10 cellular contexts compared by ENCODE assay signal in the genomic region with DNA sequence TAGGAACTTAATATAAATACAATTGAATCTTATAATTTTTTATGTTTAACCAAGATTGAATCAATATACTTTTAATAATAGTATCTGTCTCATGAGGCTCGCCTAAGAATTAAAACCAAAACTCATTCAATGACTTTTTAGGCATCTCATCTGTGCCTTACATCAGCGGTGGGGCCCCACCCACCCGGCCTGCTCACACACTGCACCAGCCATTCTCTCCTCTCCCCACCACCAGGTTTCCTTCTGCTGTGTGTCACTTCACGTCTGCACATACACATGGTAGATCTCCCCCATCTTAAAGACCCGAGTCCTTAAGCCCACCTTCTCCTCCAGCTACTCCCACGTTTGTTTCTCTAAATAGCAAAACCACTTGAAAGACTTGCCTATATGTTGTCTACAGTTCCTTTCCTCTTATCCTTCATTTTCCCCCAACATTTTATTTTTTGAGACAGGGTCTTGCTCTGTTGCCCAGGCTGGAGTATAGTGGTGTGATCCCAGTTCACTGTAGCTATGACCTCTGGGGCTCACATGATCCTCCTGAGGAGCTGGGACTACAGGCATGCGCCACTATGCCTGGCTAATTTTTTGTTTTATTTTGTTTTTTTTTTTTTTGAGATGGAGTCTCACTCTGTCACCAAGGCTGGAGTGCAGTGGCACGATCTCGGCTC.
DNase-seq lines count a peak whose midpoint lies in the region; ATAC-seq, FAIRE-seq and TF ChIP-seq lines count a peak whose summit lies in the region.
"Had no signal": no experiment of that assay in that cellular context is flagged by ENCODE, and none has a peak within 500 bp of the region (broad histone marks: within the 10 kb centered on the region; RNA-seq: fewer than 3 reads in every experiment).

No MANE protein-coding gene starts in this region.

- H3K4me1 ChIP-seq in HepG2 (ENCODE audit: insufficient read depth, low read length), result peaks cover 20% of the 10 kb centered on the region
- peaks cover 3 to 5% of the 10 kb centered on the region in 2 donors for H3K4me1 ChIP-seq in aorta (ENCODE audit: control insufficient read depth in 1 of 2, insufficient read depth in 2 of 2, low read length in 2 of 2)

- no peak for FAIRE-seq in HepG2 (lab: Jason Lieb, UNC)

- H3K9ac ChIP-seq in HepG2 (ENCODE audit: insufficient read depth, low read depth, low read length), result no peak overlapping the region

- H2AFZ ChIP-seq in HepG2 (ENCODE audit: low read length), result no peak overlapping the region

- POLR2A ChIA-PET in HepG2 (lab: Yijun Ruan, JAX), result no interaction called here

- intact Hi-C loops in HepG2 (cut with micrococcal nuclease; ENCODE audit: unreplicated experiment), result no loop called here
- intact Hi-C loops in aorta (cut with DNase I), result no loop called here

- BruUV-seq in HepG2 (replicated peaks; lab: Mats Ljungman, UMichigan), result no TSS peak

- ATAC-seq in HepG2 (no peak), aorta (ENCODE audit: low FRiP score) (no peak)

- H3K79me2 ChIP-seq in HepG2 (ENCODE audit: insufficient read depth, low read length), result peaks cover 23% of the 10 kb centered on the region

- CTCF ChIA-PET in HepG2 (lab: Yijun Ruan, JAX; ENCODE audit: low intra/inter-chr PET ratio, low total read pairs), result no interaction called here

- H3K4me2 ChIP-seq in HepG2 (ENCODE audit: low read depth, low read length), result no peak overlapping the region

- DNase-seq in NAMALWA (ENCODE audit: low spot score) (peak; percentile 68), activated T-cell treated with anti-CD3 and anti-CD28 coated beads for 4 hours (peak; percentile 55), germinal center (ENCODE audit: low spot score) (peak; percentile 56), HepG2 (ENCODE audit: low spot score) (no peak), aorta (no peak), RPMI8226 (no peak), NCI-H2227 (lab: John Stamatoyannopoulos, UW; ENCODE audit: unreplicated experiment) (no peak)
- DNase-seq in stimulated activated CD8-positive, alpha-beta memory T cell treated with anti-CD3 and anti-CD28 coated beads, Interleukin-7, amount 100 ng/mL, for 48 hours (ENCODE audit: extremely low read depth in 1 of 2, low read depth in 1 of 2), result peak; percentile 45 to 60
- DNase-seq: amygdala, foreskin melanocyte had no signal

- TF ChIP-seq RAD21 in HepG2 (CRISPR knock-in tag; IDR thresholded peaks at IDR 0.05), result no peak

- no peak for TF ChIP-seq CTCF in HepG2 (CRISPR knock-in tag; IDR thresholded peaks at IDR 0.05)

- H3K27ac ChIP-seq in HepG2 (ENCODE audit: extremely low read length, insufficient read depth, low read length) (no peak overlapping the region), aorta (ENCODE audit: low read depth in 1 of 2, low read length in 2 of 2) (no peak overlapping the region)

- H3K27me3 ChIP-seq in HepG2 (ENCODE audit: control insufficient read depth in 1 of 2, insufficient read depth in 2 of 2, low read length in 2 of 2) (no peaks in the 10 kb centered on the region), aorta (ENCODE audit: control insufficient read depth in 1 of 2, insufficient read depth in 2 of 2, low read length in 1 of 2) (no peaks in the 10 kb centered on the region)

- H3K36me3 ChIP-seq in HepG2 (replicated peaks in 1 of 2; ENCODE audit: control insufficient read depth in 1 of 2, insufficient read depth in 2 of 2, low read length in 2 of 2) (no peaks in the 10 kb centered on the region; a peak in 1 of 5 replicates), aorta (ENCODE audit: control insufficient read depth in 1 of 2, insufficient read depth in 2 of 2, low read length in 1 of 2) (no peaks in the 10 kb centered on the region)

- in situ Hi-C loops in HepG2 (cut with HindIII; ENCODE audit: extremely low pct_ligation_motif_present, low pct_unique_long_range_greater_than_20kb), result no loop called here

- H4K20me1 ChIP-seq in HepG2 (ENCODE audit: insufficient read depth, low read length), result no peaks in the 10 kb centered on the region

- no peak for TF ChIP-seq POLR2A in HepG2 (IDR thresholded peaks at IDR 0.05; ENCODE audit: insufficient read depth in 1 of 2, low read depth in 2 of 2, low read length in 2 of 2)

- WGBS in HepG2 (ENCODE audit: low lambda C conversion rate), result 95% methylated on average over 9 of the region's 9 CpGs
- 88 to 89% methylated on average over 9 of the region's 9 CpGs for WGBS in aorta, 2 donors

- TF ChIP-seq EP300 in HepG2 (IDR thresholded peaks at IDR 0.05; ENCODE audit: low read depth in 2 of 2, low read length in 2 of 2) (no peak), HepG2 (CRISPR knock-in tag; IDR thresholded peaks at IDR 0.05; ENCODE audit: borderline replicate concordance) (no peak)

- H3K9me3 ChIP-seq in HepG2 (ENCODE audit: low read length) (no peaks in the 10 kb centered on the region), aorta (ENCODE audit: control insufficient read depth, low read length) (no peaks in the 10 kb centered on the region)

- no peak overlapping the region for H3K4me3 ChIP-seq in HepG2 (replicated peaks in 1 of 3; ENCODE audit: insufficient read depth in 1 of 3, low read depth in 2 of 3, low read length in 3 of 3)
- H3K4me3 ChIP-seq in aorta (ENCODE audit: low read length in 2 of 2), result no peak overlapping the region

TF ChIP-seq in HepG2, 621 proteins besides CTCF, POLR2A, EP300 and RAD21:
- TF ChIP-seq, protein P1, sequence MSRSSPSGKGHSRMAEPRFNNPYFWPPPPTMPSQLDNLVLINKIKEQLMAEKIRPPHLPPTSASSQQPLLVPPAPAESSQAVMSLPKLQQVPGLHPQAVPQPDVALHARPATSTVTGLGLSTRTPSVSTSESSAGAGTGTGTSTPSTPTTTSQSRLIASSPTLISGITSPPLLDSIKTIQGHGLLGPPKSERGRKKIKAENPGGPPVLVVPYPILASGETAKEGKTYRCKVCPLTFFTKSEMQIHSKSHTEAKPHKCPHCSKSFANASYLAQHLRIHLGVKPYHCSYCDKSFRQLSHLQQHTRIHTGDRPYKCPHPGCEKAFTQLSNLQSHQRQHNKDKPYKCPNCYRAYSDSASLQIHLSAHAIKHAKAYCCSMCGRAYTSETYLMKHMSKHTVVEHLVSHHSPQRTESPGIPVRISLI (CRISPR knock-in tag; IDR thresholded peaks at IDR 0.05; ENCODE audit: borderline replicate concordance), result no peak
- TF ChIP-seq ZNF660 (CRISPR knock-in tag; IDR thresholded peaks at IDR 0.05; ENCODE audit: borderline replicate concordance, low read depth), result no peak

Comparison
In these comparisons a context has a peak if more than half of its experiments do, and no peak if none do; other contexts are left out.
1. DNase-seq: peak in NAMALWA (single experiment), activated T-cell treated with anti-CD3 and anti-CD28 coated beads for 4 hours (single experiment), germinal center (single experiment) and stimulated activated CD8-positive, alpha-beta memory T cell treated with anti-CD3 and anti-CD28 coated beads, Interleukin-7, amount 100 ng/mL, for 48 hours (2 of 2); none in HepG2 (single experiment), aorta (0 of 2), RPMI8226 (single experiment) and NCI-H2227 (single experiment).